Comparison of ENCODE assay signal across 1 cellular context in the genomic region with DNA sequence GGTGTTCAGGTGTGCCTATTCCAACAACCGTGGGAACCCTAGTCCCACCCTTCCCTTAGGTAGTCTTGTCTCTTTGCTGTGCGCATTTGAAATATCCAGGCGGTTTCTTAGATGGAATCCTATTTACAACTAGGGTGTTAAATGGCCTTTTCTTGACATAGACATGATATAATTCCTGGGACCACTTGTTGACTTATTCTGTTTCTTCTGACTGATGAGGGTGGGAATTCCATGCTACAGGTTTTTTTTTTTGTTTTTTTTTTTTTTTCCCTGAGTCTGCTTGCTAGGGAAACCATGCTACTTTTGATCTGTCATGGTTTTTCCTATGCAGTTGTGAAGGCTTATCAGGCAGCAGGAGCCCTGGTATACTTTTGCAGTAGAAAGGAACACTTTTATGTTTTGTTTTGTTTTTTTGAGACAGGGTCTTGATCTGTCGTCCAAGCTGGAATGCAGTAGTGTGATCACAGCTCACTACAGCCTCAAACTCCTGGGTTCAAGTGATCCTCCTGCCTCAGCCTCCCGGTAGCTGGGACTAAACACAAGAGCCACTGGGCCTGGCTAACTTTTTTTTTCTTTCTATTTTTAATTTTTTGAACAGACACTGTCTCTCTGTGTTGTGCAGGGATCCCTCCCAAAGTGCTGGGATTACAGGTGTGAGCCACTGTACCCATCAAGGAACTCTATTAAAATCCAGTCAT.
TF ChIP-seq lines count a peak whose summit lies in the region.

No MANE protein-coding gene starts in this region.

TF ChIP-seq in K562, 482 proteins besides CTCF, POLR2A, EP300 and RAD21:
- TF ChIP-seq HDAC3 (IDR thresholded peaks at IDR 0.05; ENCODE audit: borderline replicate concordance, partially characterized antibody) (no peak), SMARCE1 (IDR thresholded peaks at IDR 0.05) (peak; percentile 22; the same call in 1 of the 2 replicates), ARID4B (CRISPR knock-in tag; IDR thresholded peaks at IDR 0.05) (0 out of 2 replicates have a peak, but pooled peaks have one; percentile 25), BCOR (IDR thresholded peaks at IDR 0.05) (0 out of 2 replicates have a peak, but pooled peaks have one; percentile 9), ZNF384 (IDR thresholded peaks at IDR 0.05; ENCODE audit: low read depth, low read length) (peak; percentile 66; the same call in 1 of the 2 replicates)
- TF ChIP-seq, protein P1, sequence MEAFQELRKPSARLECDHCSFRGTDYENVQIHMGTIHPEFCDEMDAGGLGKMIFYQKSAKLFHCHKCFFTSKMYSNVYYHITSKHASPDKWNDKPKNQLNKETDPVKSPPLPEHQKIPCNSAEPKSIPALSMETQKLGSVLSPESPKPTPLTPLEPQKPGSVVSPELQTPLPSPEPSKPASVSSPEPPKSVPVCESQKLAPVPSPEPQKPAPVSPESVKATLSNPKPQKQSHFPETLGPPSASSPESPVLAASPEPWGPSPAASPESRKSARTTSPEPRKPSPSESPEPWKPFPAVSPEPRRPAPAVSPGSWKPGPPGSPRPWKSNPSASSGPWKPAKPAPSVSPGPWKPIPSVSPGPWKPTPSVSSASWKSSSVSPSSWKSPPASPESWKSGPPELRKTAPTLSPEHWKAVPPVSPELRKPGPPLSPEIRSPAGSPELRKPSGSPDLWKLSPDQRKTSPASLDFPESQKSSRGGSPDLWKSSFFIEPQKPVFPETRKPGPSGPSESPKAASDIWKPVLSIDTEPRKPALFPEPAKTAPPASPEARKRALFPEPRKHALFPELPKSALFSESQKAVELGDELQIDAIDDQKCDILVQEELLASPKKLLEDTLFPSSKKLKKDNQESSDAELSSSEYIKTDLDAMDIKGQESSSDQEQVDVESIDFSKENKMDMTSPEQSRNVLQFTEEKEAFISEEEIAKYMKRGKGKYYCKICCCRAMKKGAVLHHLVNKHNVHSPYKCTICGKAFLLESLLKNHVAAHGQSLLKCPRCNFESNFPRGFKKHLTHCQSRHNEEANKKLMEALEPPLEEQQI (IDR thresholded peaks at IDR 0.05) = no peak
